In the genomic region with DNA sequence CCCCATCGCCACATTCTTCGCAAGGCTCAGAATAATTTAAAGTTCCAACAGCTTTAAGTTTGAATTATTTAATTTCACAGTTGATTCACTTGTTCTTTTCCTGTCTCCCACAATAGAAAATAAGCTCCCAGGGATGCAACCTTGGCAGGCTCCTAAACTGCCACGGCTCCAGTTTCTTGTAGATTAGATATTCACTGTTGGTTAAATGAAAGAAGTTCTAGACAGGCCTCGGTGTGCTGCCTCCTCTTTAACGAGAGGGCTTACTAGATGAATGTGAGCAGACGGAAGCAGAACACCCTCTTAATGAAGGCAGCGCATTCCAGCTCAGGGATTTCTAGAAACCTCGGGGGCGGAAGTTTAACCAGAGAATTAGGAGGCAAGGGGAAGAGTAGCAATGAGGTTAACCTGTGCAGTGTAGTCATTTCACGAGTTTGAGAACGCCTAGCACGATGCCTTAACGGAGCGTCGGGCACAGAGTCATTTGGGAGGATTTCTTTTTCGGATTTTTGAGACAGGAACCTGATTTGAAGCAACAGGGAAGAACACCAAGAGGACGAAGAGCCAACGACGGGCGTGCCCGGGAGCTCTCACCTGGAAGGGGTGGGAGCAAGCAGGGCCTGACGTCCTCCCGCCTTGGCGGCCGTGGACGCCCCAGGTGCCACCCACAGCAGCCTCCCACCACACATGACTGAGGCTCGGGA, we compare ENCODE assay signal across 1 cellular context.
TF ChIP-seq lines count a peak whose summit lies in the region.

No MANE protein-coding gene starts in this region.

TF ChIP-seq in HepG2, 621 proteins besides CTCF, POLR2A, EP300 and RAD21 (continued from another document and continues in another):
- TF ChIP-seq GMEB1 (CRISPR knock-in tag; IDR thresholded peaks at IDR 0.05; ENCODE audit: borderline replicate concordance) (no peak), ZFP91 (CRISPR knock-in tag; IDR thresholded peaks at IDR 0.05; ENCODE audit: borderline replicate concordance) (no peak), ZC3H13 (CRISPR knock-in tag; IDR thresholded peaks at IDR 0.05) (no peak), FIP1L1 (IDR thresholded peaks at IDR 0.05; ENCODE audit: borderline replicate concordance, insufficient read depth, low read depth, low read length) (no peak), NCOA2 (CRISPR knock-in tag; IDR thresholded peaks at IDR 0.05) (no peak), FLYWCH1 (CRISPR knock-in tag; IDR thresholded peaks at IDR 0.05) (no peak), HNRNPUL1 (IDR thresholded peaks at IDR 0.05; ENCODE audit: low read depth, low read length) (no peak), ZNF672 (CRISPR knock-in tag; IDR thresholded peaks at IDR 0.05) (no peak), HNRNPH1 (optimal IDR thresholded peaks at IDR 0.05; ENCODE audit: low read depth, low read length) (no peak), MXI1 (IDR thresholded peaks at IDR 0.05; ENCODE audit: borderline replicate concordance, low read depth, low read length) (no peak), ESRRA (CRISPR knock-in tag; IDR thresholded peaks at IDR 0.05; ENCODE audit: low read depth) (no peak), RBFOX2 (IDR thresholded peaks at IDR 0.05; ENCODE audit: low read depth, low read length) (no peak), RORA (CRISPR knock-in tag; IDR thresholded peaks at IDR 0.05) (no peak), ZNF24 (IDR thresholded peaks at IDR 0.05) (no peak), MAFG (CRISPR knock-in tag; IDR thresholded peaks at IDR 0.05) (no peak), ZNF251 (CRISPR knock-in tag; IDR thresholded peaks at IDR 0.05) (no peak), RXRB (CRISPR knock-in tag; IDR thresholded peaks at IDR 0.05; ENCODE audit: borderline replicate concordance) (no peak), GPBP1L1 (CRISPR knock-in tag; IDR thresholded peaks at IDR 0.05) (no peak), ZNF10 (CRISPR knock-in tag; IDR thresholded peaks at IDR 0.05; ENCODE audit: borderline replicate concordance, low read depth) (no peak), HIC2 (CRISPR knock-in tag; IDR thresholded peaks at IDR 0.05; ENCODE audit: low read depth) (no peak; the same call in 1 of the 2 replicates), MTF2 (CRISPR knock-in tag; IDR thresholded peaks at IDR 0.05; ENCODE audit: borderline replicate concordance) (no peak), REL (CRISPR knock-in tag; conservative IDR thresholded peaks at IDR 0.05) (no peak), SMAD3 (CRISPR knock-in tag; IDR thresholded peaks at IDR 0.05) (no peak), RAD51 (IDR thresholded peaks at IDR 0.05; ENCODE audit: borderline replicate concordance) (no peak), HNRNPL (IDR thresholded peaks at IDR 0.05; ENCODE audit: low read depth, low read length) (0 out of 2 replicates have a peak, but pooled peaks have one; percentile 14), SNAPC4 (CRISPR knock-in tag; IDR thresholded peaks at IDR 0.05) (0 out of 2 replicates have a peak, but pooled peaks have one; percentile 36), KDM4B (CRISPR knock-in tag; IDR thresholded peaks at IDR 0.05) (no peak), SNRNP70 (IDR thresholded peaks at IDR 0.05; ENCODE audit: low read depth, low read length) (no peak), CBFB (CRISPR knock-in tag; IDR thresholded peaks at IDR 0.05) (no peak)
- TF ChIP-seq, protein P1, sequence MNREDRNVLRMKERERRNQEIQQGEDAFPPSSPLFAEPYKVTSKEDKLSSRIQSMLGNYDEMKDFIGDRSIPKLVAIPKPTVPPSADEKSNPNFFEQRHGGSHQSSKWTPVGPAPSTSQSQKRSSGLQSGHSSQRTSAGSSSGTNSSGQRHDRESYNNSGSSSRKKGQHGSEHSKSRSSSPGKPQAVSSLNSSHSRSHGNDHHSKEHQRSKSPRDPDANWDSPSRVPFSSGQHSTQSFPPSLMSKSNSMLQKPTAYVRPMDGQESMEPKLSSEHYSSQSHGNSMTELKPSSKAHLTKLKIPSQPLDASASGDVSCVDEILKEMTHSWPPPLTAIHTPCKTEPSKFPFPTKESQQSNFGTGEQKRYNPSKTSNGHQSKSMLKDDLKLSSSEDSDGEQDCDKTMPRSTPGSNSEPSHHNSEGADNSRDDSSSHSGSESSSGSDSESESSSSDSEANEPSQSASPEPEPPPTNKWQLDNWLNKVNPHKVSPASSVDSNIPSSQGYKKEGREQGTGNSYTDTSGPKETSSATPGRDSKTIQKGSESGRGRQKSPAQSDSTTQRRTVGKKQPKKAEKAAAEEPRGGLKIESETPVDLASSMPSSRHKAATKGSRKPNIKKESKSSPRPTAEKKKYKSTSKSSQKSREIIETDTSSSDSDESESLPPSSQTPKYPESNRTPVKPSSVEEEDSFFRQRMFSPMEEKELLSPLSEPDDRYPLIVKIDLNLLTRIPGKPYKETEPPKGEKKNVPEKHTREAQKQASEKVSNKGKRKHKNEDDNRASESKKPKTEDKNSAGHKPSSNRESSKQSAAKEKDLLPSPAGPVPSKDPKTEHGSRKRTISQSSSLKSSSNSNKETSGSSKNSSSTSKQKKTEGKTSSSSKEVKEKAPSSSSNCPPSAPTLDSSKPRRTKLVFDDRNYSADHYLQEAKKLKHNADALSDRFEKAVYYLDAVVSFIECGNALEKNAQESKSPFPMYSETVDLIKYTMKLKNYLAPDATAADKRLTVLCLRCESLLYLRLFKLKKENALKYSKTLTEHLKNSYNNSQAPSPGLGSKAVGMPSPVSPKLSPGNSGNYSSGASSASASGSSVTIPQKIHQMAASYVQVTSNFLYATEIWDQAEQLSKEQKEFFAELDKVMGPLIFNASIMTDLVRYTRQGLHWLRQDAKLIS (CRISPR knock-in tag; IDR thresholded peaks at IDR 0.05): no peak
- TF ChIP-seq, protein P2, sequence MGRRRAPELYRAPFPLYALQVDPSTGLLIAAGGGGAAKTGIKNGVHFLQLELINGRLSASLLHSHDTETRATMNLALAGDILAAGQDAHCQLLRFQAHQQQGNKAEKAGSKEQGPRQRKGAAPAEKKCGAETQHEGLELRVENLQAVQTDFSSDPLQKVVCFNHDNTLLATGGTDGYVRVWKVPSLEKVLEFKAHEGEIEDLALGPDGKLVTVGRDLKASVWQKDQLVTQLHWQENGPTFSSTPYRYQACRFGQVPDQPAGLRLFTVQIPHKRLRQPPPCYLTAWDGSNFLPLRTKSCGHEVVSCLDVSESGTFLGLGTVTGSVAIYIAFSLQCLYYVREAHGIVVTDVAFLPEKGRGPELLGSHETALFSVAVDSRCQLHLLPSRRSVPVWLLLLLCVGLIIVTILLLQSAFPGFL (CRISPR knock-in tag; IDR thresholded peaks at IDR 0.05): no peak
- TF ChIP-seq, protein P3, sequence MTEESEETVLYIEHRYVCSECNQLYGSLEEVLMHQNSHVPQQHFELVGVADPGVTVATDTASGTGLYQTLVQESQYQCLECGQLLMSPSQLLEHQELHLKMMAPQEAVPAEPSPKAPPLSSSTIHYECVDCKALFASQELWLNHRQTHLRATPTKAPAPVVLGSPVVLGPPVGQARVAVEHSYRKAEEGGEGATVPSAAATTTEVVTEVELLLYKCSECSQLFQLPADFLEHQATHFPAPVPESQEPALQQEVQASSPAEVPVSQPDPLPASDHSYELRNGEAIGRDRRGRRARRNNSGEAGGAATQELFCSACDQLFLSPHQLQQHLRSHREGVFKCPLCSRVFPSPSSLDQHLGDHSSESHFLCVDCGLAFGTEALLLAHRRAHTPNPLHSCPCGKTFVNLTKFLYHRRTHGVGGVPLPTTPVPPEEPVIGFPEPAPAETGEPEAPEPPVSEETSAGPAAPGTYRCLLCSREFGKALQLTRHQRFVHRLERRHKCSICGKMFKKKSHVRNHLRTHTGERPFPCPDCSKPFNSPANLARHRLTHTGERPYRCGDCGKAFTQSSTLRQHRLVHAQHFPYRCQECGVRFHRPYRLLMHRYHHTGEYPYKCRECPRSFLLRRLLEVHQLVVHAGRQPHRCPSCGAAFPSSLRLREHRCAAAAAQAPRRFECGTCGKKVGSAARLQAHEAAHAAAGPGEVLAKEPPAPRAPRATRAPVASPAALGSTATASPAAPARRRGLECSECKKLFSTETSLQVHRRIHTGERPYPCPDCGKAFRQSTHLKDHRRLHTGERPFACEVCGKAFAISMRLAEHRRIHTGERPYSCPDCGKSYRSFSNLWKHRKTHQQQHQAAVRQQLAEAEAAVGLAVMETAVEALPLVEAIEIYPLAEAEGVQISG (CRISPR knock-in tag; IDR thresholded peaks at IDR 0.05): no peak
